ENCODE assay signal across 9 cellular contexts in genomic region chr1:215554865-215555264, GRCh38.
"Had no signal": no experiment of that assay in that cellular context is flagged by ENCODE, and none has a peak within 500 bp of the region (broad histone marks: within the 10 kb centered on the region; RNA-seq: fewer than 3 reads in every experiment).

No MANE protein-coding gene starts in this region.

- DNase-seq: GM23248, GOT3, H7, HFFc6, KBM-7 had no signal

- H3K9me3 Mint-ChIP-seq: HFFc6 had no signal

- H3K4me3 ChIP-seq: GM23248, HAP-1 had no signal

- H3K27ac Mint-ChIP-seq: HFFc6 had no signal

- H3K9me3 ChIP-seq: HAP-1 had no signal

- H3K36me3 ChIP-seq: HAP-1 had no signal

- H3K4me3 Mint-ChIP-seq: HFFc6 had no signal

- ATAC-seq: HCT116 had no signal

- FAIRE-seq: HTR-8/SVneo had no signal

- H3K4me2 ChIP-seq: KMS-11 had no signal

- H3K27ac ChIP-seq: GM23248, KMS-11 had no signal

- H3K9ac ChIP-seq: GM23248, KMS-11 had no signal

- H2AFZ ChIP-seq: GM23248 had no signal
